15 cellular contexts compared by ENCODE assay signal in the genomic region with DNA sequence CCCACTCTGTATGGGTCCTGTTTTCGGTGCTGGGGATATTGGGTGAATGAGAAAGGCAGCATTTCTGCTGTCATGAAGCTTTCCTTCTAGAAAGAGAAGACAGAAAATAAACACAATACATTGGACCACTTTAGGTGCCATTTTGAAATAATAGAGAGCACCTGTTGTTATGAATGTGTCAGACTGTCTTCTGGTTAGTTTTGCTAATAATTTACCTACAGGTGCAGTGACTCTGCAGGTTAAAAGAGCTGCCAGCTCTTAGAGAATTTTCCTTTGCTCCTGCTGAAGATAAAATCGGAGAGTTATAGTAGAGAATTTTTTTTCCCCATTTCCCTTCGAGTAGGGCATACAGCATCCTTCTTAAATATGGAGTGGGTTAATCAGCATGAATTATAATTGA. TPM values are rescaled to one million over a fixed set of nuclear protein-coding genes. Genes with fewer than 3 reads are reported as not detected.
DNase-seq lines count a peak whose midpoint lies in the region; ATAC-seq and TF ChIP-seq lines count a peak whose summit lies in the region.
"Had no signal": no experiment of that assay in that cellular context is flagged by ENCODE, and none has a peak within 500 bp of the region (broad histone marks: within the 10 kb centered on the region; RNA-seq: fewer than 3 reads in every experiment).

No MANE protein-coding gene starts in this region.

- H3K4me3 ChIP-seq in hepatocyte, result no peak overlapping the region
- no peak overlapping the region for H3K4me3 ChIP-seq in vagina
- H3K4me3 ChIP-seq: SJSA1 had no signal

- peak overlapping the region; percentile 12 for H3K27ac Mint-ChIP-seq in stimulated activated naive CD8-positive, alpha-beta T cell treated with anti-CD3 and anti-CD28 coated beads, Interleukin-15, Interleukin-2, amounts not matched to agents 100 ng/mL and 50 ng/mL, for 24 hours
- no peak overlapping the region for H3K27ac Mint-ChIP-seq in stimulated activated naive CD8-positive, alpha-beta T cell treated with anti-CD3 and anti-CD28 coated beads, Interleukin-15, amount 100 ng/mL, for 72 hours
- H3K27ac Mint-ChIP-seq: CD4-positive, CD25-positive, alpha-beta regulatory T cell had no signal

- H2AFZ ChIP-seq in hepatocyte, result peak overlapping the region; percentile 41

- peaks cover 9% of the 10 kb centered on the region for H3K27me3 Mint-ChIP-seq in stimulated activated naive CD8-positive, alpha-beta T cell treated with anti-CD3 and anti-CD28 coated beads, Interleukin-15, Interleukin-2, amounts not matched to agents 100 ng/mL and 50 ng/mL, for 24 hours
- peaks cover 23% of the 10 kb centered on the region for H3K27me3 Mint-ChIP-seq in stimulated activated naive CD8-positive, alpha-beta T cell treated with anti-CD3 and anti-CD28 coated beads, Interleukin-15, amount 100 ng/mL, for 72 hours

- intact Hi-C loops in vagina (cut with DNase I), result no loop called here

- 69% methylated on average over 3 of the region's 3 CpGs for WGBS in hepatocyte (ENCODE audit: low lambda C conversion rate, missing lambda C conversion rate)

- no peaks in the 10 kb centered on the region for H4K20me1 ChIP-seq in hepatocyte (ENCODE audit: insufficient read depth, poor library complexity, severe bottlenecking)

- no peak overlapping the region for H3K4me3 Mint-ChIP-seq in stimulated activated naive CD8-positive, alpha-beta T cell treated with anti-CD3 and anti-CD28 coated beads, Interleukin-15, Interleukin-2, amounts not matched to agents 100 ng/mL and 50 ng/mL, for 24 hours
- H3K4me3 Mint-ChIP-seq in stimulated activated naive CD8-positive, alpha-beta T cell treated with anti-CD3 and anti-CD28 coated beads, Interleukin-15, amount 100 ng/mL, for 72 hours, result no peak overlapping the region
- H3K4me3 Mint-ChIP-seq: CD4-positive, CD25-positive, alpha-beta regulatory T cell had no signal

- no peaks in the 10 kb centered on the region for H3K4me1 Mint-ChIP-seq in stimulated activated naive CD8-positive, alpha-beta T cell treated with anti-CD3 and anti-CD28 coated beads, Interleukin-15, Interleukin-2, amounts not matched to agents 100 ng/mL and 50 ng/mL, for 24 hours (ENCODE audit: low read depth)
- H3K4me1 Mint-ChIP-seq in stimulated activated naive CD8-positive, alpha-beta T cell treated with anti-CD3 and anti-CD28 coated beads, Interleukin-15, amount 100 ng/mL, for 72 hours, result no peaks in the 10 kb centered on the region
- H3K4me1 Mint-ChIP-seq: CD4-positive, CD25-positive, alpha-beta regulatory T cell had no signal

- H3K9me3 Mint-ChIP-seq in stimulated activated naive CD8-positive, alpha-beta T cell treated with anti-CD3 and anti-CD28 coated beads, Interleukin-15, Interleukin-2, amounts not matched to agents 100 ng/mL and 50 ng/mL, for 24 hours, result no peaks in the 10 kb centered on the region
- H3K9me3 Mint-ChIP-seq in stimulated activated naive CD8-positive, alpha-beta T cell treated with anti-CD3 and anti-CD28 coated beads, Interleukin-15, amount 100 ng/mL, for 72 hours, result no peaks in the 10 kb centered on the region
- H3K9me3 Mint-ChIP-seq: CD4-positive, CD25-positive, alpha-beta regulatory T cell had no signal

- peaks cover 5% of the 10 kb centered on the region for H3K4me1 ChIP-seq in hepatocyte (ENCODE audit: insufficient read depth)
- no peaks in the 10 kb centered on the region for H3K4me1 ChIP-seq in vagina
- H3K4me1 ChIP-seq: SJSA1 had no signal

- no peak for ATAC-seq in stimulated activated naive CD8-positive, alpha-beta T cell treated with anti-CD3 and anti-CD28 coated beads, Interleukin-15, amount 100 ng/mL, for 72 hours

- no peaks in the 10 kb centered on the region for H3K9me2 ChIP-seq in hepatocyte (replicated peaks; ENCODE audit: insufficient read depth)

- peak overlapping the region; percentile 48 for H3K27ac ChIP-seq in hepatocyte
- H3K27ac ChIP-seq in vagina, result no peak overlapping the region
- H3K27ac ChIP-seq: SJSA1 had no signal

- H3K9me3 ChIP-seq in hepatocyte (ENCODE audit: low read depth) (no peaks in the 10 kb centered on the region), vagina (no peaks in the 10 kb centered on the region)

- H3K4me2 ChIP-seq in hepatocyte, result peak overlapping the region; percentile 36

- TF ChIP-seq CTCF in hepatocyte (IDR thresholded peaks at IDR 0.05; ENCODE audit: poor library complexity) (no peak), vagina (IDR thresholded peaks at IDR 0.05) (no peak)

- no peak for DNase-seq in stimulated activated naive CD8-positive, alpha-beta T cell treated with anti-CD3 and anti-CD28 coated beads, Interleukin-15, amount 100 ng/mL, for 72 hours
- peak; percentile 80 for DNase-seq in NCI-H748 (lab: John Stamatoyannopoulos, UW; ENCODE audit: unreplicated experiment)
- DNase-seq in hepatocyte (ENCODE audit: low spot score), result no peak
- no peak for DNase-seq in erythroblast (lab: John Stamatoyannopoulos, UW)
- DNase-seq in vagina (ENCODE audit: extremely low spot score in 2 of 2), result no peak
- no peak for DNase-seq in midbrain (lab: John Stamatoyannopoulos, UW)
- DNase-seq: CD4-positive, CD25-positive, alpha-beta regulatory T cell; EL; KG1; NCI-H1092; NCI-H446; NK-92 treated with Interleukin-12 subunit alpha and Interleukin-12 subunit beta, amount 100 ng/mL, for 24 hours; SW 1271 had no signal

- H3K36me3 ChIP-seq in hepatocyte (replicated peaks; ENCODE audit: insufficient read depth, low read depth), result no peaks in the 10 kb centered on the region
- no peaks in the 10 kb centered on the region for H3K36me3 ChIP-seq in vagina
- H3K36me3 ChIP-seq: SJSA1 had no signal

- no peak for TF ChIP-seq POLR2A in erythroblast (IDR thresholded peaks at IDR 0.05; ENCODE audit: low read length)
- no peak for TF ChIP-seq POLR2A in vagina (IDR thresholded peaks at IDR 0.05)

- H3K36me3 Mint-ChIP-seq in stimulated activated naive CD8-positive, alpha-beta T cell treated with anti-CD3 and anti-CD28 coated beads, Interleukin-15, Interleukin-2, amounts not matched to agents 100 ng/mL and 50 ng/mL, for 24 hours (ENCODE audit: low read depth), result no peaks in the 10 kb centered on the region
- H3K36me3 Mint-ChIP-seq: CD4-positive, CD25-positive, alpha-beta regulatory T cell had no signal

- H3K27me3 ChIP-seq in hepatocyte, result no peaks in the 10 kb centered on the region
- no peaks in the 10 kb centered on the region for H3K27me3 ChIP-seq in vagina
- H3K27me3 ChIP-seq: SJSA1 had no signal

- no peaks in the 10 kb centered on the region for H3K79me2 ChIP-seq in hepatocyte

RNA-seq across cellular contexts. Expression of a gene that starts 21.9 kb away (rescaled TPM):
- 38.8 and 52.6 TPM in 2 replicates for total RNA-seq in hepatocyte
- 14.5 and 21.9 TPM in 2 replicates for polyA plus RNA-seq in hepatocyte
- 63.1 TPM for total RNA-seq in vagina
